ENCODE assay signal across 20 cellular contexts in the genomic region with DNA sequence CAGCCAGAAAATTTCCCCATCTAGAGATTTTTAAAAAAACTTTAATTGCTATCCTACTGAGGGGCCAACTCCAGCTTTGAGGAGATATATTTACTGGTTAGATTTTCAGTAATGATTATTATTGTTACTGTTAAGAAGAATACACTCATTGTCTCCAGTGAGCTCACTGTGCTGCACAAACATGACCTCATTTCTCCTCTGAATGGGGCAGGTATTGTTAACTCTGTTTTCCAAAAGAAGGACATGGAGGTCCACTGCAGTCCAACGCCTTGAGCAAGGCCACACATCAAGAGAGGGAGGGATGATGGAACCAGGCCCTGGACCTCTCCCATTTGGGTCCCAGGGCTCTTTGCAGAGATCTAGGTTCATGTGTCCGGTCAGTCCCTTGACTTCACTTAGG. TPM values are rescaled to one million over a fixed set of nuclear protein-coding genes. Genes with fewer than 3 reads are reported as not detected.
DNase-seq lines count a peak whose midpoint lies in the region; ATAC-seq and TF ChIP-seq lines count a peak whose summit lies in the region.
"Had no signal": no experiment of that assay in that cellular context is flagged by ENCODE, and none has a peak within 500 bp of the region (broad histone marks: within the 10 kb centered on the region; RNA-seq: fewer than 3 reads in every experiment).

No MANE protein-coding gene starts in this region.

- H3K36me3 ChIP-seq in IMR-90 (ENCODE audit: control insufficient read depth, insufficient read depth, low read length) (no peaks in the 10 kb centered on the region), PC-9 (ENCODE audit: low read depth) (no peaks in the 10 kb centered on the region)
- H3K36me3 ChIP-seq in effector memory CD4-positive, alpha-beta T cell (ENCODE audit: control insufficient read depth, insufficient read depth, low read length): no peaks in the 10 kb centered on the region
- H3K36me3 ChIP-seq: BLaER1 had no signal

- dilution Hi-C loops in IMR-90 (cut with HindIII; ENCODE audit: low sequenced_read_pairs, unreplicated experiment): no loop called here

- no peaks in the 10 kb centered on the region for H3K79me1 ChIP-seq in IMR-90 (ENCODE audit: low read depth in 1 of 2, low read length in 2 of 2)

- H3K27me3 ChIP-seq in IMR-90 (ENCODE audit: control insufficient read depth, insufficient read depth, low read length): no peaks in the 10 kb centered on the region
- H3K27me3 ChIP-seq in layer of hippocampus (ENCODE audit: control insufficient read depth, insufficient read depth, low read length): no peaks in the 10 kb centered on the region
- H3K27me3 ChIP-seq in PC-9 (ENCODE audit: insufficient read depth, low read depth): no peaks in the 10 kb centered on the region
- H3K27me3 ChIP-seq in effector memory CD4-positive, alpha-beta T cell (replicated peaks; ENCODE audit: control insufficient read depth, insufficient read depth, low read length, poor library complexity, severe bottlenecking): no peaks in the 10 kb centered on the region
- H3K27me3 ChIP-seq: BLaER1 had no signal

- H3K9ac ChIP-seq in IMR-90 (ENCODE audit: low read depth, low read length): no peak overlapping the region
- H3K9ac ChIP-seq: BLaER1 had no signal

- no peak overlapping the region for H2BK120ac ChIP-seq in IMR-90 (ENCODE audit: low read depth, low read length)

- DNase-seq in IMR-90 (no peak), caudate nucleus (lab: John Stamatoyannopoulos, UW) (no peak), sciatic nerve (ENCODE audit: low spot score) (no peak), PC-9 (no peak), NCI-H1105 (lab: John Stamatoyannopoulos, UW) (no peak), NCI-H748 treated with DMSO at 0.1 percent for 48 hours (lab: John Stamatoyannopoulos, UW) (no peak)
- DNase-seq in effector memory CD4-positive, alpha-beta T cell: no peak
- DNase-seq: 8988T; CD4-positive, alpha-beta memory T cell; DMS153; DMS79; GF-D8; HCEC 1CT had no signal

- TF ChIP-seq CTCF in IMR-90 (conservative IDR thresholded peaks at IDR 0.05; ENCODE audit: low read depth, low read length) (no peak), PC-9 (conservative IDR thresholded peaks at IDR 0.05) (no peak)

- no peak overlapping the region for H2BK5ac ChIP-seq in IMR-90 (ENCODE audit: low read depth, low read length, poor library complexity, severe bottlenecking)

- no peak overlapping the region for H2AK5ac ChIP-seq in IMR-90 (ENCODE audit: low read depth, low read length)

- H3K4me3 ChIP-seq in IMR-90 (ENCODE audit: insufficient read depth, low read depth, low read length): no peak overlapping the region
- H3K4me3 ChIP-seq in PC-9: no peak overlapping the region
- no peak overlapping the region for H3K4me3 ChIP-seq in effector memory CD4-positive, alpha-beta T cell (ENCODE audit: insufficient read depth, low read depth, low read length, poor library complexity, severe bottlenecking)
- H3K4me3 ChIP-seq: BLaER1, GM23338 had no signal

- H3K4me1 ChIP-seq in IMR-90 (ENCODE audit: control insufficient read depth, insufficient read depth, low read length) (peaks cover 5% of the 10 kb centered on the region), PC-9 (replicated peaks; ENCODE audit: insufficient read depth) (peaks cover 21% of the 10 kb centered on the region)
- H3K4me1 ChIP-seq in effector memory CD4-positive, alpha-beta T cell (ENCODE audit: control insufficient read depth, insufficient read depth, low read length, poor library complexity, severe bottlenecking): no peaks in the 10 kb centered on the region
- H3K4me1 ChIP-seq: BLaER1 had no signal

- H3K79me2 ChIP-seq in PC-9 (ENCODE audit: low read depth): no peaks in the 10 kb centered on the region

- H3K14ac ChIP-seq in IMR-90 (replicated peaks; ENCODE audit: low read depth, low read length): no peak overlapping the region

- POLR2A ChIA-PET in IMR-90 (lab: Charles Lee; ENCODE audit: unreplicated experiment): no interaction called here
- POLR2A ChIA-PET in PC-9 (lab: Charles Lee; ENCODE audit: unreplicated experiment): no interaction called here

- H4K8ac ChIP-seq in IMR-90 (ENCODE audit: low read depth in 2 of 2, low read length in 2 of 2): no peak overlapping the region

- no peak overlapping the region for H3K4me2 ChIP-seq in IMR-90 (ENCODE audit: low read depth, low read length)
- no peak overlapping the region for H3K4me2 ChIP-seq in PC-9
- H3K4me2 ChIP-seq: BLaER1, GM23338 had no signal

- peak overlapping the region; percentile 16; the same call in 1 of the 2 replicates for H3K23ac ChIP-seq in IMR-90 (ENCODE audit: low read depth, low read length)

- H2AFZ ChIP-seq in IMR-90 (replicated peaks; ENCODE audit: low read length, poor library complexity): no peak overlapping the region
- H2AFZ ChIP-seq in PC-9: no peak overlapping the region
- H2AFZ ChIP-seq: GM23338 had no signal

- H2BK20ac ChIP-seq in IMR-90 (ENCODE audit: low read depth, low read length): no peak overlapping the region

- no peak overlapping the region for H2BK15ac ChIP-seq in IMR-90 (ENCODE audit: low read depth, low read length)

- H3K18ac ChIP-seq in IMR-90 (ENCODE audit: low read depth, low read length): no peak overlapping the region

- no peak overlapping the region for H3K4ac ChIP-seq in IMR-90 (ENCODE audit: low read depth, low read length)

- no peak overlapping the region; the same call in 1 of the 2 replicates for H4K91ac ChIP-seq in IMR-90 (ENCODE audit: insufficient read depth, low read depth, low read length)

- no peak overlapping the region for H3K56ac ChIP-seq in IMR-90 (ENCODE audit: extremely low read depth, insufficient read depth, low read length)

- ATAC-seq in IMR-90 (ENCODE audit: low read depth) (no peak), sciatic nerve (peak; percentile 84)
- ATAC-seq: GM23338 had no signal

- no peak overlapping the region for H4K5ac ChIP-seq in IMR-90 (ENCODE audit: low read depth, low read length)

- H3K9me3 ChIP-seq in IMR-90 (ENCODE audit: control insufficient read depth, insufficient read depth, low read length): no peaks in the 10 kb centered on the region
- no peaks in the 10 kb centered on the region for H3K9me3 ChIP-seq in PC-9 (ENCODE audit: insufficient read depth, low read depth)
- no peaks in the 10 kb centered on the region for H3K9me3 ChIP-seq in effector memory CD4-positive, alpha-beta T cell (ENCODE audit: control insufficient read depth, low read length)
- H3K9me3 ChIP-seq: BLaER1 had no signal

- in situ Hi-C loops in IMR-90 (cut with MboI; ENCODE audit: low sequenced_read_pairs): loop anchor here (5.0 to 10.0 kb wide), 2 partner anchors 53 to 215 kb away; no protein-coding TSS in a partner anchor

- H3K9me1 ChIP-seq in IMR-90 (ENCODE audit: insufficient read depth, low read length): peaks cover 2% of the 10 kb centered on the region; the same call in 1 of the 2 replicates

- intact Hi-C loops in IMR-90 (cut with micrococcal nuclease) (loop anchor here (5.0 kb wide), 1 partner anchor 33 kb away; no protein-coding TSS in a partner anchor), sciatic nerve (cut with DNase I) (loop anchor here (1.0 kb wide), 1 partner anchor 45 kb away; no protein-coding TSS in a partner anchor), PC-9 (cut with micrococcal nuclease; ENCODE audit: unreplicated experiment) (no loop called here)

- WGBS in IMR-90 (ENCODE audit: extremely low coverage in 2 of 2, insufficient read length in 1 of 2), 2 experiments: 86% methylated on average over 1 of the region's 2 CpGs; no CpG with 5 or more reads in 1 of the 2 experiments

- H3K27ac ChIP-seq in IMR-90 (ENCODE audit: insufficient read depth, low read length) (no peak overlapping the region), caudate nucleus (ENCODE audit: low read depth, low read length) (peak overlapping the region; percentile 19), layer of hippocampus (ENCODE audit: low read depth, low read length) (peak overlapping the region; percentile 38), PC-9 (no peak overlapping the region)
- no peak overlapping the region for H3K27ac ChIP-seq in effector memory CD4-positive, alpha-beta T cell (ENCODE audit: insufficient read depth, low read length, poor library complexity, severe bottlenecking)
- H3K27ac ChIP-seq: BLaER1, HL-60 had no signal

- no peaks in the 10 kb centered on the region for H3F3A ChIP-seq in PC-9 (ENCODE audit: insufficient read depth, low read depth)

- CTCF ChIA-PET in IMR-90 (lab: Yijun Ruan, JAX): no interaction called here
- CTCF ChIA-PET in PC-9 (lab: Charles Lee): interaction anchor here (0.6 kb wide), 1 partner anchor 212 kb away, joined by 3 read pairs; no protein-coding TSS in a partner anchor

- BruUV-seq in IMR-90 (replicated peaks; lab: Mats Ljungman, UMichigan) (no TSS peak), PC-9 (replicated peaks; lab: Mats Ljungman, UMichigan) (no TSS peak)

- H4K20me1 ChIP-seq in IMR-90 (ENCODE audit: insufficient read depth, low read length): no peaks in the 10 kb centered on the region
- no peaks in the 10 kb centered on the region for H4K20me1 ChIP-seq in PC-9 (ENCODE audit: insufficient read depth)
- H4K20me1 ChIP-seq: BLaER1 had no signal

- H3K9me2 ChIP-seq in PC-9 (ENCODE audit: insufficient read depth): no peaks in the 10 kb centered on the region

- no peak for TF ChIP-seq POLR2A in IMR-90 (IDR thresholded peaks at IDR 0.05; ENCODE audit: low read depth, low read length)

- H2AK9ac ChIP-seq in IMR-90 (replicated peaks; ENCODE audit: low read depth, low read length, poor library complexity): no peak overlapping the region

- TF ChIP-seq RAD21 in IMR-90 (IDR thresholded peaks at IDR 0.05; ENCODE audit: low read length): no peak

TF ChIP-seq in IMR-90, 13 proteins besides CTCF, POLR2A, EP300 and RAD21 (continues in another document):
- TF ChIP-seq RCOR1 (IDR thresholded peaks at IDR 0.05; ENCODE audit: insufficient replicate concordance, low read length) (no peak), MXI1 (IDR thresholded peaks at IDR 0.05; ENCODE audit: borderline replicate concordance, low read depth, low read length) (no peak), RFX5 (IDR thresholded peaks at IDR 0.05; ENCODE audit: low read depth, low read length) (no peak), FOS (IDR thresholded peaks at IDR 0.05; ENCODE audit: low read depth, low read length) (no peak)

RNA-seq across cellular contexts. Expression of a gene that starts 13.9 kb away (rescaled TPM):
- total RNA-seq in IMR-90 (2012; rRNA removed) (19.9 and 21.1 TPM in 2 replicates), sciatic nerve (2.9 TPM), PC-9 (2021) (0.10 and 0.17 TPM in 2 replicates)
- 41.5 and 45.5 TPM in 2 replicates for polyA plus RNA-seq in IMR-90 (2012; rRNA removed)
- polyA plus RNA-seq in IMR-90 (2012; cell fraction: cytosol; rRNA removed): 24.2 and 25.6 TPM in 2 replicates
- polyA plus RNA-seq in IMR-90 (2012; cell fraction: nucleus; rRNA removed; ENCODE audit: low replicate concordance): 53.9 and 65.7 TPM in 2 replicates
- total RNA-seq: CD4-positive, alpha-beta memory T cell had no signal
- polyA plus RNA-seq: CD14-positive monocyte had no signal

RNA-seq across cellular contexts. Expression of a gene that starts 58.7 kb away (rescaled TPM):
- total RNA-seq in IMR-90 (2012; rRNA removed) (0.36 and 0.56 TPM in 2 replicates), sciatic nerve (not detected), PC-9 (2021) (not detected in 2 replicates)
- polyA plus RNA-seq in IMR-90 (2012; rRNA removed): 0.30 and 0.34 TPM in 2 replicates
- polyA plus RNA-seq in IMR-90 (2012; cell fraction: cytosol; rRNA removed): 0.16 TPM in 1 of 2 replicates, not detected in the other
- 0.09 and 0.11 TPM in 2 replicates for polyA plus RNA-seq in IMR-90 (2012; cell fraction: nucleus; rRNA removed; ENCODE audit: low replicate concordance)
- total RNA-seq: A673; CD4-positive, alpha-beta memory T cell; GM23338; HT1080 had no signal
- polyA plus RNA-seq: CD14-positive monocyte; CD4-positive, alpha-beta memory T cell; GM23338 had no signal

RNA-seq across cellular contexts. Expression of a gene that starts 59.7 kb away (rescaled TPM):
- total RNA-seq in IMR-90 (2012; rRNA removed) (15.3 and 19.9 TPM in 2 replicates), sciatic nerve (45.8 TPM), PC-9 (2021) (38.8 and 39.9 TPM in 2 replicates)
- 21.1 and 22.5 TPM in 2 replicates for polyA plus RNA-seq in IMR-90 (2012; rRNA removed)
- 13.4 and 13.9 TPM in 2 replicates for polyA plus RNA-seq in IMR-90 (2012; cell fraction: cytosol; rRNA removed)
- 87.4 and 150 TPM in 2 replicates for polyA plus RNA-seq in IMR-90 (2012; cell fraction: nucleus; rRNA removed; ENCODE audit: low replicate concordance)

Comparison
In these comparisons a context has a peak if more than half of its experiments do, and no peak if none do; other contexts are left out.
1. H3K27ac ChIP-seq: peak in caudate nucleus (single experiment) and layer of hippocampus (single experiment); none in IMR-90 (single experiment), PC-9 (single experiment) and effector memory CD4-positive, alpha-beta T cell (single experiment).